In the genomic region with DNA sequence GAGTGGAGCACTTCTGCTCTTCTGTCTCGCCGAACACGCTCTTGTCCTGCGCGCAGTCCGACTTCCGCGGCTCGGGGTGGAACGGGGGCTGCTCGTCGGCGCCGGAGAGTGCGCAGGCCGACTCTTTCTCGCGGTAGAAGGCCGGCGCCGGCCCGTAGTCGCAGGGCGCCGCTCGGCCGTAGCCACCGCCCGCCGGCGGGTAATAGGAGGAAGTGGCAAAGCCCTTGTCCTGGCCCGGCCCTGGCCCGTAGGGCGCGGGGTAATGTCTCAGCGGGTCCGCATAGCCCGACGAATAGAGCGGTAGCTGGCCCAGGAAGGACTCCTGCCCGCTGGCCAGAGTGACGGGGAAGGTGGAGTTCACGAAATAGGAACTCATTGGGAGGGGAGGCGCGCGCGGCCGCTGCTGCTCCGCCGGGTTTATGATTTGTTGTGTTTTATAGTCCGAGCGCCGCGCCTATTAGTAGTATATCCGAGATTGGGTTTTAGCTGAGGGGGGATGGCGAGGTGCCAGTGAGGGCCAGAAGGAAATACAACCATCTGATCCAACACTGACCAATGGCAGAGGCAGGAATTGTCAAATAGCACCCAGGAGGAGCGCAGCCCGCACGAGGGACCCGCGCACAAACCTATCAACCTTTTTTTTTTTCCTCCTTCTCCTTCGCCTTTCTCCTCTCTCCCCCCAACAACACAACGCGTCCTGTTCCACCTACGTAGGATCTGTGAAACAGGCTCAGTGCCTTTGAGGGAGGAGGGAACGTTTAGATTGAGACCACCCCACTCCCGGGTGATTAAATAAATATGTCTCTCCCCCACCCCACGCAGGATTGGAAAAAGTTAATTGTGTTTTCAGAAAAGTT, we compare ENCODE assay signal across 1 cellular context.
TF ChIP-seq lines count a peak whose summit lies in the region.

No MANE protein-coding gene starts in this region.

TF ChIP-seq in HepG2, 621 proteins besides CTCF, POLR2A, EP300 and RAD21:
- TF ChIP-seq ZNF766 (CRISPR knock-in tag; IDR thresholded peaks at IDR 0.05; ENCODE audit: borderline replicate concordance) (no peak), HNRNPLL (IDR thresholded peaks at IDR 0.05; ENCODE audit: low read depth, low read length, poor library complexity, severe bottlenecking) (peak; percentile 68), MTF2 (CRISPR knock-in tag; IDR thresholded peaks at IDR 0.05; ENCODE audit: borderline replicate concordance) (peak; percentile 91; the same call in 1 of the 2 replicates), NFKB2 (CRISPR knock-in tag; IDR thresholded peaks at IDR 0.05; ENCODE audit: borderline replicate concordance) (no peak), PHF20 (CRISPR knock-in tag; IDR thresholded peaks at IDR 0.05) (no peak), EZH2 (conservative IDR thresholded peaks at IDR 0.05; ENCODE audit: low read depth, low read length) (peak; percentile 87), JARID2 (CRISPR knock-in tag; IDR thresholded peaks at IDR 0.05; ENCODE audit: insufficient replicate concordance) (no peak), ZNF263 (CRISPR knock-in tag; IDR thresholded peaks at IDR 0.05) (no peak)
- TF ChIP-seq, protein P1, sequence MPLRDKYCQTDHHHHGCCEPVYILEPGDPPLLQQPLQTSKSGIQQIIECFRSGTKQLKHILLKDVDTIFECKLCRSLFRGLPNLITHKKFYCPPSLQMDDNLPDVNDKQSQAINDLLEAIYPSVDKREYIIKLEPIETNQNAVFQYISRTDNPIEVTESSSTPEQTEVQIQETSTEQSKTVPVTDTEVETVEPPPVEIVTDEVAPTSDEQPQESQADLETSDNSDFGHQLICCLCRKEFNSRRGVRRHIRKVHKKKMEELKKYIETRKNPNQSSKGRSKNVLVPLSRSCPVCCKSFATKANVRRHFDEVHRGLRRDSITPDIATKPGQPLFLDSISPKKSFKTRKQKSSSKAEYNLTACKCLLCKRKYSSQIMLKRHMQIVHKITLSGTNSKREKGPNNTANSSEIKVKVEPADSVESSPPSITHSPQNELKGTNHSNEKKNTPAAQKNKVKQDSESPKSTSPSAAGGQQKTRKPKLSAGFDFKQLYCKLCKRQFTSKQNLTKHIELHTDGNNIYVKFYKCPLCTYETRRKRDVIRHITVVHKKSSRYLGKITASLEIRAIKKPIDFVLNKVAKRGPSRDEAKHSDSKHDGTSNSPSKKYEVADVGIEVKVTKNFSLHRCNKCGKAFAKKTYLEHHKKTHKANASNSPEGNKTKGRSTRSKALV (CRISPR knock-in tag; IDR thresholded peaks at IDR 0.05), result peak; percentile 84; the same call in 1 of the 2 replicates
- TF ChIP-seq, protein P2, sequence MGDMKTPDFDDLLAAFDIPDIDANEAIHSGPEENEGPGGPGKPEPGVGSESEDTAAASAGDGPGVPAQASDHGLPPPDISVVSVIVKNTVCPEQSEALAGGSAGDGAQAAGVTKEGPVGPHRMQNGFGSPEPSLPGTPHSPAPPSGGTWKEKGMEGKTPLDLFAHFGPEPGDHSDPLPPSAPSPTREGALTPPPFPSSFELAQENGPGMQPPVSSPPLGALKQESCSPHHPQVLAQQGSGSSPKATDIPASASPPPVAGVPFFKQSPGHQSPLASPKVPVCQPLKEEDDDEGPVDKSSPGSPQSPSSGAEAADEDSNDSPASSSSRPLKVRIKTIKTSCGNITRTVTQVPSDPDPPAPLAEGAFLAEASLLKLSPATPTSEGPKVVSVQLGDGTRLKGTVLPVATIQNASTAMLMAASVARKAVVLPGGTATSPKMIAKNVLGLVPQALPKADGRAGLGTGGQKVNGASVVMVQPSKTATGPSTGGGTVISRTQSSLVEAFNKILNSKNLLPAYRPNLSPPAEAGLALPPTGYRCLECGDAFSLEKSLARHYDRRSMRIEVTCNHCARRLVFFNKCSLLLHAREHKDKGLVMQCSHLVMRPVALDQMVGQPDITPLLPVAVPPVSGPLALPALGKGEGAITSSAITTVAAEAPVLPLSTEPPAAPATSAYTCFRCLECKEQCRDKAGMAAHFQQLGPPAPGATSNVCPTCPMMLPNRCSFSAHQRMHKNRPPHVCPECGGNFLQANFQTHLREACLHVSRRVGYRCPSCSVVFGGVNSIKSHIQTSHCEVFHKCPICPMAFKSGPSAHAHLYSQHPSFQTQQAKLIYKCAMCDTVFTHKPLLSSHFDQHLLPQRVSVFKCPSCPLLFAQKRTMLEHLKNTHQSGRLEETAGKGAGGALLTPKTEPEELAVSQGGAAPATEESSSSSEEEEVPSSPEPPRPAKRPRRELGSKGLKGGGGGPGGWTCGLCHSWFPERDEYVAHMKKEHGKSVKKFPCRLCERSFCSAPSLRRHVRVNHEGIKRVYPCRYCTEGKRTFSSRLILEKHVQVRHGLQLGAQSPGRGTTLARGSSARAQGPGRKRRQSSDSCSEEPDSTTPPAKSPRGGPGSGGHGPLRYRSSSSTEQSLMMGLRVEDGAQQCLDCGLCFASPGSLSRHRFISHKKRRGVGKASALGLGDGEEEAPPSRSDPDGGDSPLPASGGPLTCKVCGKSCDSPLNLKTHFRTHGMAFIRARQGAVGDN (CRISPR knock-in tag; IDR thresholded peaks at IDR 0.05), result 0 out of 2 replicates have a peak, but pooled peaks have one; percentile 11
- TF ChIP-seq, protein P3, sequence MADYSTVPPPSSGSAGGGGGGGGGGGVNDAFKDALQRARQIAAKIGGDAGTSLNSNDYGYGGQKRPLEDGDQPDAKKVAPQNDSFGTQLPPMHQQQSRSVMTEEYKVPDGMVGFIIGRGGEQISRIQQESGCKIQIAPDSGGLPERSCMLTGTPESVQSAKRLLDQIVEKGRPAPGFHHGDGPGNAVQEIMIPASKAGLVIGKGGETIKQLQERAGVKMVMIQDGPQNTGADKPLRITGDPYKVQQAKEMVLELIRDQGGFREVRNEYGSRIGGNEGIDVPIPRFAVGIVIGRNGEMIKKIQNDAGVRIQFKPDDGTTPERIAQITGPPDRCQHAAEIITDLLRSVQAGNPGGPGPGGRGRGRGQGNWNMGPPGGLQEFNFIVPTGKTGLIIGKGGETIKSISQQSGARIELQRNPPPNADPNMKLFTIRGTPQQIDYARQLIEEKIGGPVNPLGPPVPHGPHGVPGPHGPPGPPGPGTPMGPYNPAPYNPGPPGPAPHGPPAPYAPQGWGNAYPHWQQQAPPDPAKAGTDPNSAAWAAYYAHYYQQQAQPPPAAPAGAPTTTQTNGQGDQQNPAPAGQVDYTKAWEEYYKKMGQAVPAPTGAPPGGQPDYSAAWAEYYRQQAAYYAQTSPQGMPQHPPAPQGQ (CRISPR knock-in tag; IDR thresholded peaks at IDR 0.05; ENCODE audit: borderline replicate concordance), result no peak
TF ChIP-seq in HepG2: peak in this region for 5.
